In the genomic region with DNA sequence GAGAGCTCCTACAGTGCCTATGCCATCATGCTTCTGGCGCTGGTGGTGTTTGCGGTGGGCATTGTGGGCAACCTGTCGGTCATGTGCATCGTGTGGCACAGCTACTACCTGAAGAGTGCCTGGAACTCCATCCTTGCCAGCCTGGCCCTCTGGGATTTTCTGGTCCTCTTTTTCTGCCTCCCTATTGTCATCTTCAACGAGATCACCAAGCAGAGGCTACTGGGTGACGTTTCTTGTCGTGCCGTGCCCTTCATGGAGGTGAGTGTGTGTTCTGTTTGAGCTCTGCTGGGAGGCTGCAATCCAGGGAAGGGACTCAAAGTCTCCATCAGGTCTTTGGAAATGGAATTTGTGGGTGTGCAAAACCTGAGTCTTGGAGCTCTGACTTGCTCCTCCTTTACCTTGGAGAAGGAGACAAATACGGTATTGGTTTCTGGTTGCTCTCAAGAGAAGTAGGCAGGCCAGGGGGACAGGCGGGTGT, we compare ENCODE assay signal across 15 cellular contexts. TPM values are rescaled to one million over a fixed set of nuclear protein-coding genes. Genes with fewer than 3 reads are reported as not detected.
DNase-seq lines count a peak whose midpoint lies in the region; ATAC-seq lines count a peak whose summit lies in the region.
"Had no signal": no experiment of that assay in that cellular context is flagged by ENCODE, and none has a peak within 500 bp of the region (broad histone marks: within the 10 kb centered on the region; RNA-seq: fewer than 3 reads in every experiment).

No MANE protein-coding gene starts in this region.

- H3K4me3 ChIP-seq in iPS-15b (ENCODE audit: low read depth, low read length) (no peak overlapping the region), rectal smooth muscle tissue (ENCODE audit: low read length) (peak overlapping the region; percentile 27)
- H3K4me3 ChIP-seq: BLaER1 treated with 17β-estradiol and CSF1 and Interleukin-3, amounts not matched to agents 10 nM and 100 nM had no signal

- H3K9ac ChIP-seq in iPS-15b (ENCODE audit: low read depth, low read length) (peak overlapping the region; percentile 16), rectal smooth muscle tissue (ENCODE audit: low read length) (no peak overlapping the region)
- H3K9ac ChIP-seq: BLaER1 treated with 17β-estradiol and CSF1 and Interleukin-3, amounts not matched to agents 10 nM and 100 nM had no signal

- no peaks in the 10 kb centered on the region for H3K9me3 ChIP-seq in iPS-15b (ENCODE audit: control insufficient read depth, insufficient read depth, low read length)
- H3K9me3 ChIP-seq: BLaER1 treated with 17β-estradiol and CSF1 and Interleukin-3, amounts not matched to agents 10 nM and 100 nM had no signal

- H3K27ac ChIP-seq in cingulate gyrus (ENCODE audit: low read depth, low read length) (peak overlapping the region; percentile 91), rectal smooth muscle tissue (ENCODE audit: low read depth, low read length) (no peak overlapping the region)
- H3K27ac ChIP-seq: 22Rv1; BLaER1 treated with 17β-estradiol and CSF1 and Interleukin-3, amounts not matched to agents 10 nM and 100 nM; HL-60 had no signal

- ATAC-seq in left cardiac atrium: no peak
- ATAC-seq in GM21367 (IDR thresholded peaks at IDR 0.05; ENCODE audit: unreplicated experiment): no peak

- DNase-seq in Ammon's horn (ENCODE audit: low spot score) (peak; percentile 24), left cardiac atrium (no peak), HuH-7 (ENCODE audit: low spot score) (no peak), T-helper 9 cell (no peak)
- DNase-seq: CD4-positive, CD25-positive, alpha-beta regulatory T cell; GF-D8 had no signal

- H3K27me3 ChIP-seq in iPS-15b (ENCODE audit: control insufficient read depth, insufficient read depth, low read length) (no peaks in the 10 kb centered on the region), rectal smooth muscle tissue (ENCODE audit: control insufficient read depth, insufficient read depth, low read length) (no peaks in the 10 kb centered on the region)
- H3K27me3 ChIP-seq: BLaER1 treated with 17β-estradiol and CSF1 and Interleukin-3, amounts not matched to agents 10 nM and 100 nM had no signal

- intact Hi-C loops in left cardiac atrium (cut with DNase I): loop anchor here in 1 of 2 donors (2.0 kb wide), 1 partner anchor 107 kb away; no protein-coding TSS in a partner anchor

- H3K4me1 ChIP-seq in iPS-15b (ENCODE audit: control insufficient read depth, insufficient read depth, low read length) (peaks cover 7% of the 10 kb centered on the region), rectal smooth muscle tissue (ENCODE audit: control insufficient read depth, insufficient read depth, low read length) (no peaks in the 10 kb centered on the region)

- no peaks in the 10 kb centered on the region for H3K36me3 ChIP-seq in iPS-15b (ENCODE audit: control insufficient read depth, insufficient read depth, low read length)
- H3K36me3 ChIP-seq in rectal smooth muscle tissue (ENCODE audit: control insufficient read depth, insufficient read depth, low read length): no peaks in the 10 kb centered on the region
- H3K36me3 ChIP-seq: BLaER1 treated with 17β-estradiol and CSF1 and Interleukin-3, amounts not matched to agents 10 nM and 100 nM had no signal

RNA-seq across cellular contexts. Expression of a gene that starts 0.7 kb away (rescaled TPM):
- under 1 TPM; 0.05 to 0.21 TPM for total RNA-seq in left cardiac atrium
- total RNA-seq: A673; CD4-positive, CD25-positive, alpha-beta regulatory T cell; HFFc6 had no signal

RNA-seq across cellular contexts. Expression of a gene that starts 21.2 kb away (rescaled TPM):
- total RNA-seq in left cardiac atrium: 10 to 100 TPM; 55.6 to 79.8 TPM

RNA-seq across cellular contexts. Expression of a gene that starts 37.0 kb away (rescaled TPM):
- 1 to 10 TPM; 1.3 to 1.9 TPM for total RNA-seq in left cardiac atrium
- total RNA-seq: HFFc6 had no signal
